ENCODE assay signal across 11 cellular contexts in genomic region chr9:70390922-70391321, GRCh38. TPM values are rescaled to one million over a fixed set of nuclear protein-coding genes. Genes with fewer than 3 reads are reported as not detected.
DNase-seq lines count a peak whose midpoint lies in the region; ATAC-seq and TF ChIP-seq lines count a peak whose summit lies in the region.
"Had no signal": no experiment of that assay in that cellular context is flagged by ENCODE, and none has a peak within 500 bp of the region (broad histone marks: within the 10 kb centered on the region; RNA-seq: fewer than 3 reads in every experiment).

No MANE protein-coding gene starts in this region.

- H3K4me3 Mint-ChIP-seq in activated naive CD4-positive, alpha-beta T cell treated with anti-CD3 and anti-CD28 coated beads for 36 hours, result peak overlapping the region; percentile 19
- H3K4me3 Mint-ChIP-seq in activated naive CD8-positive, alpha-beta T cell treated with anti-CD3 and anti-CD28 coated beads, Interleukin-2, amount 50 U/mL, for 24 hours, result no peak overlapping the region

- no peaks in the 10 kb centered on the region for H3K27me3 ChIP-seq in thoracic aorta (replicated peaks; ENCODE audit: insufficient read depth)

- H3K27ac ChIP-seq in thoracic aorta, result no peak overlapping the region

- DNase-seq in activated naive CD4-positive, alpha-beta T cell treated with anti-CD3 and anti-CD28 coated beads for 36 hours, result no peak
- no peak for DNase-seq in activated naive CD4-positive, alpha-beta T cell (lab: John Stamatoyannopoulos, UW)
- DNase-seq in activated naive CD8-positive, alpha-beta T cell treated with anti-CD3 and anti-CD28 coated beads, Interleukin-2, amount 50 U/mL, for 24 hours, result no peak
- DNase-seq in medulla oblongata (ENCODE audit: extremely low spot score) (peak; percentile 24), thoracic aorta (ENCODE audit: low spot score) (no peak), lower leg skin (ENCODE audit: low spot score in 2 of 2) (no peak)
- DNase-seq: hippocampal formation, NCI-H1694, T-helper 9 cell had no signal

- peaks cover 2% of the 10 kb centered on the region for H3K36me3 ChIP-seq in thoracic aorta

- 72 to 75% methylated on average over 2 of the region's 2 CpGs for WGBS in lower leg skin, 2 donors

- CTCF ChIA-PET in activated naive CD4-positive, alpha-beta T cell treated with anti-CD3 and anti-CD28 coated beads for 36 hours (lab: Charles Lee), result interaction anchor here (0.7 to 2.1 kb wide), 10 partner anchors 11 to 232 kb away, joined by 3 to 7 read pairs (median 4); no protein-coding TSS in a partner anchor

- H3K4me3 ChIP-seq in thoracic aorta (peak overlapping the region; percentile 9), lower leg skin (ENCODE audit: low read depth, poor library complexity, severe bottlenecking) (no peak overlapping the region)

- no peaks in the 10 kb centered on the region for H3K27me3 Mint-ChIP-seq in activated naive CD4-positive, alpha-beta T cell treated with anti-CD3 and anti-CD28 coated beads for 36 hours (ENCODE audit: low read depth)
- H3K27me3 Mint-ChIP-seq in activated naive CD8-positive, alpha-beta T cell treated with anti-CD3 and anti-CD28 coated beads, Interleukin-2, amount 50 U/mL, for 24 hours, result no peaks in the 10 kb centered on the region

- no peaks in the 10 kb centered on the region for H3K9me3 ChIP-seq in thoracic aorta

- peaks cover 70% of the 10 kb centered on the region for H3K4me1 Mint-ChIP-seq in activated naive CD4-positive, alpha-beta T cell treated with anti-CD3 and anti-CD28 coated beads for 36 hours (ENCODE audit: low read depth)
- H3K4me1 Mint-ChIP-seq in activated naive CD8-positive, alpha-beta T cell treated with anti-CD3 and anti-CD28 coated beads, Interleukin-2, amount 50 U/mL, for 24 hours, result peaks cover 82% of the 10 kb centered on the region

- no peak for TF ChIP-seq POLR2A in lower leg skin (IDR thresholded peaks at IDR 0.05)

- no peaks in the 10 kb centered on the region for H3K9me3 Mint-ChIP-seq in activated naive CD4-positive, alpha-beta T cell treated with anti-CD3 and anti-CD28 coated beads for 36 hours
- no peaks in the 10 kb centered on the region for H3K9me3 Mint-ChIP-seq in activated naive CD8-positive, alpha-beta T cell treated with anti-CD3 and anti-CD28 coated beads, Interleukin-2, amount 50 U/mL, for 24 hours

- peaks cover 56 to 67% of the 10 kb centered on the region in 2 donors for H3K4me1 ChIP-seq in thoracic aorta (ENCODE audit: control insufficient read depth in 1 of 2, low read depth in 2 of 2)

- intact Hi-C loops in activated naive CD4-positive, alpha-beta T cell treated with anti-CD3 and anti-CD28 coated beads for 36 hours (cut with micrococcal nuclease), result loop anchor here (2.0 to 5.0 kb wide), 4 partner anchors 39 to 419 kb away; partner anchors contain the start of gene SMC5
- intact Hi-C loops in lower leg skin (cut with DNase I; ENCODE audit: low total_unique reads), result no loop called here

- peak; percentile 42 for ATAC-seq in activated naive CD8-positive, alpha-beta T cell treated with anti-CD3 and anti-CD28 coated beads, Interleukin-2, amount 50 U/mL, for 24 hours
- no peak for ATAC-seq in thoracic aorta (ENCODE audit: insufficient number of reproducible peaks, low FRiP score, low read depth)
- no peak for ATAC-seq in HG03342 (IDR thresholded peaks at IDR 0.05; ENCODE audit: unreplicated experiment)
- no peak for ATAC-seq in GM21381 (IDR thresholded peaks at IDR 0.05; ENCODE audit: unreplicated experiment)

- peak overlapping the region; percentile 74 for H3K27ac Mint-ChIP-seq in activated naive CD4-positive, alpha-beta T cell treated with anti-CD3 and anti-CD28 coated beads for 36 hours
- peak overlapping the region; percentile 61 for H3K27ac Mint-ChIP-seq in activated naive CD8-positive, alpha-beta T cell treated with anti-CD3 and anti-CD28 coated beads, Interleukin-2, amount 50 U/mL, for 24 hours

- H3K36me3 Mint-ChIP-seq in activated naive CD4-positive, alpha-beta T cell treated with anti-CD3 and anti-CD28 coated beads for 36 hours (ENCODE audit: low read depth), result peaks cover 26% of the 10 kb centered on the region
- peaks cover 25% of the 10 kb centered on the region for H3K36me3 Mint-ChIP-seq in activated naive CD8-positive, alpha-beta T cell treated with anti-CD3 and anti-CD28 coated beads, Interleukin-2, amount 50 U/mL, for 24 hours (ENCODE audit: low read depth)

- TF ChIP-seq CTCF in thoracic aorta (IDR thresholded peaks at IDR 0.05) (no peak), lower leg skin (IDR thresholded peaks at IDR 0.05) (no peak)

RNA-seq across cellular contexts. Expression of gene KLF9, which starts 23.5 kb away (rescaled TPM):
- total RNA-seq in activated naive CD4-positive, alpha-beta T cell treated with anti-CD3 and anti-CD28 coated beads for 36 hours, result 10 to 100 TPM; 44.2 to 45.0 TPM
- total RNA-seq in thoracic aorta, result 100 to 1,000 TPM; 165 to 187 TPM
- total RNA-seq in lower leg skin, result 100 to 1,000 TPM in 2 of 4 donors, 10 to 100 TPM in 2; 71.5 to 198 (median 104) TPM
